In genomic region chr9:128552153-128552743, GRCh38 we compare ENCODE assay signal across 8 cellular contexts. TPM values are rescaled to one million over a fixed set of nuclear protein-coding genes. Genes with fewer than 3 reads are reported as not detected.
DNase-seq lines count a peak whose midpoint lies in the region; ATAC-seq and TF ChIP-seq lines count a peak whose summit lies in the region.

Gene SPTAN1 (plus strand): TSS chr9:128552587. CDS start chr9:128566741, 14,154 bp downstream.

- H3K9me3 ChIP-seq in AG04450 (ENCODE audit: control insufficient read depth, insufficient read depth, low read length) (no peaks in the 10 kb centered on the region), WERI-Rb-1 (ENCODE audit: severe bottlenecking) (no peaks in the 10 kb centered on the region), breast epithelium (no peaks in the 10 kb centered on the region), smooth muscle cell (replicated peaks; ENCODE audit: low read depth) (no peaks in the 10 kb centered on the region)

- H3K4me3 ChIP-seq in AG04450 (ENCODE audit: low read depth, low read length) (peak within 1 kb of the TSS; percentile 87), WERI-Rb-1 (ENCODE audit: low read depth, low read length) (peak within 1 kb of the TSS; percentile 85), breast epithelium (peak within 1 kb of the TSS; percentile 65 to 100 (median 99)), smooth muscle cell (peak within 1 kb of the TSS; percentile 92)

- ATAC-seq in GM18907 (IDR thresholded peaks at IDR 0.05; ENCODE audit: unreplicated experiment) (peak; percentile 82), HG03135 (IDR thresholded peaks at IDR 0.05; ENCODE audit: unreplicated experiment) (peak; percentile 82)

- TF ChIP-seq CTCF in AG04450 (IDR thresholded peaks at IDR 0.05; ENCODE audit: low read depth, low read length) (0 out of 2 replicates have a peak, but pooled peaks have one; percentile 21), WERI-Rb-1 (IDR thresholded peaks at IDR 0.05; ENCODE audit: low read depth, low read length) (no peak), breast epithelium (IDR thresholded peaks at IDR 0.05) (peak in 2 of 3 donors; percentile 18 to 29), smooth muscle cell (IDR thresholded peaks at IDR 0.05; ENCODE audit: borderline replicate concordance, insufficient read depth, poor library complexity, severe bottlenecking) (no peak)

- peak; percentile 82 for TF ChIP-seq POLR2A in breast epithelium (IDR thresholded peaks at IDR 0.05)

- H3K4me1 ChIP-seq in breast epithelium, result peaks cover 12 to 18% of the 10 kb centered on the region in 2 donors
- H3K4me1 ChIP-seq in smooth muscle cell (ENCODE audit: low read depth), result peaks cover 39% of the 10 kb centered on the region

- H3F3A ChIP-seq in smooth muscle cell (ENCODE audit: low read depth), result peaks cover 22% of the 10 kb centered on the region

- intact Hi-C loops in breast epithelium (cut with DNase I; ENCODE audit: low total_unique reads), result no loop called here

- peaks cover 41% of the 10 kb centered on the region for H3K79me2 ChIP-seq in smooth muscle cell (ENCODE audit: low read depth)

- DNase-seq in AG04450 (ENCODE audit: low read depth, low spot score) (peak; percentile 72), NCI-H2227 (lab: John Stamatoyannopoulos, UW; ENCODE audit: unreplicated experiment) (peak; percentile 89), WERI-Rb-1 (peak; percentile 93), breast epithelium (ENCODE audit: low spot score in 2 of 2) (peak; percentile 82 to 83), iPS-NIHi7 (ENCODE audit: extremely low spot score) (peak; percentile 97), smooth muscle cell (lab: John Stamatoyannopoulos, UW; ENCODE audit: unreplicated experiment) (peak; percentile 90)

- WGBS in smooth muscle cell (ENCODE audit: low lambda C conversion rate), result under 1% methylated on average over 24 of the region's 81 CpGs

- peaks cover 44% of the 10 kb centered on the region for H4K20me1 ChIP-seq in smooth muscle cell (ENCODE audit: low read depth)

- H3K36me3 ChIP-seq in WERI-Rb-1, result peaks cover 5% of the 10 kb centered on the region; the same call in 1 of the 2 replicates
- H3K36me3 ChIP-seq in breast epithelium, result no peaks in the 10 kb centered on the region
- H3K36me3 ChIP-seq in smooth muscle cell (ENCODE audit: low read depth), result no peaks in the 10 kb centered on the region

- CTCF ChIA-PET in AG04450 (lab: Charles Lee), result interaction anchor here (0.8 kb wide), 1 partner anchor 257 kb away, joined by 3 read pairs; no protein-coding TSS in a partner anchor

- H3K4me2 ChIP-seq in smooth muscle cell, result peak within 1 kb of the TSS; percentile 94

- peak within 1 kb of the TSS; percentile 93 for H3K9ac ChIP-seq in smooth muscle cell (ENCODE audit: low read depth)

- H2AFZ ChIP-seq in smooth muscle cell (ENCODE audit: low read depth), result no peak within 1 kb of the TSS

- H3K27me3 ChIP-seq in AG04450 (ENCODE audit: control insufficient read depth, insufficient read depth, low read length) (no peaks in the 10 kb centered on the region), WERI-Rb-1 (ENCODE audit: insufficient read depth, low read depth, severe bottlenecking) (no peaks in the 10 kb centered on the region), breast epithelium (no peaks in the 10 kb centered on the region), smooth muscle cell (ENCODE audit: low read depth) (no peaks in the 10 kb centered on the region)

- H3K27ac ChIP-seq in AG04450 (ENCODE audit: low read depth, low read length), result peak within 1 kb of the TSS; percentile 80
- peak within 1 kb of the TSS; percentile 89 for H3K27ac ChIP-seq in WERI-Rb-1
- peak within 1 kb of the TSS; percentile 90 to 98 for H3K27ac ChIP-seq in breast epithelium
- peak within 1 kb of the TSS; percentile 81 for H3K27ac ChIP-seq in smooth muscle cell (ENCODE audit: low read depth)

- POLR2A ChIA-PET in AG04450 (lab: Yijun Ruan, JAX), result interaction anchor here (0.5 to 2.2 kb wide), 18 partner anchors 9 to 181 kb away, joined by 3 to 13 read pairs (median 4); partner anchors contain the start of genes CERCAM, GLE1 and URM1

RNA-seq across cellular contexts. Expression of gene SPTAN1, which starts in this region (rescaled TPM):
- polyA plus RNA-seq in AG04450 (2011; rRNA removed) (211 and 275 TPM in 2 replicates), smooth muscle cell (84.9 and 115 TPM in 2 replicates)
- 750 and 947 TPM in 2 replicates for polyA minus RNA-seq in AG04450 (2011; rRNA and poly(A)+ RNA removed)
- total RNA-seq in breast epithelium (100 to 1,000 TPM; 217 to 264 (median 254) TPM), smooth muscle cell (143 and 145 TPM in 2 replicates)

Comparison
In these comparisons a context has a peak if more than half of its experiments do, and no peak if none do; other contexts are left out.
1. Peak in every context shown above with its lines: DNase-seq, ATAC-seq, H3K4me3 ChIP-seq and H3K27ac ChIP-seq.
2. CTCF ChIP-seq: peak in AG04450 (single experiment) and breast epithelium (2 of 3); none in WERI-Rb-1 (single experiment) and smooth muscle cell (single experiment).